ENCODE assay signal across 14 cellular contexts in genomic region chr2:238322001-238322411, GRCh38. TPM values are rescaled to one million over a fixed set of nuclear protein-coding genes. Genes with fewer than 3 reads are reported as not detected.
DNase-seq lines count a peak whose midpoint lies in the region; ATAC-seq, FAIRE-seq and TF ChIP-seq lines count a peak whose summit lies in the region.
"Had no signal": no experiment of that assay in that cellular context is flagged by ENCODE, and none has a peak within 500 bp of the region (broad histone marks: within the 10 kb centered on the region; RNA-seq: fewer than 3 reads in every experiment).

No MANE protein-coding gene starts in this region.

- WGBS in pancreas, 2 donors, result 88% methylated on average over 10 of the region's 10 CpGs

- 0 out of 2 replicates have a peak, but pooled peaks cover 13% of the 10 kb centered on the region for H3K79me2 ChIP-seq in GM23338 (replicated peaks; ENCODE audit: insufficient read depth)

- H3K27me3 ChIP-seq in GM23338 (ENCODE audit: insufficient read depth) (peaks cover 7% of the 10 kb centered on the region), pancreas (no peaks in the 10 kb centered on the region)
- H3K27me3 ChIP-seq: testis had no signal

- peaks cover 3% of the 10 kb centered on the region; the same call in 1 of the 3 replicates for H3K9me3 Mint-ChIP-seq in GM23338
- H3K9me3 Mint-ChIP-seq in activated naive CD8-positive, alpha-beta T cell treated with anti-CD3 and anti-CD28 coated beads, Interleukin-2, amount 50 U/mL, for 24 hours, result no peaks in the 10 kb centered on the region
- H3K9me3 Mint-ChIP-seq in naive thymus-derived CD8-positive, alpha-beta T cell, result no peaks in the 10 kb centered on the region

- H3K9me2 ChIP-seq in GM23338 (ENCODE audit: insufficient read depth), result no peaks in the 10 kb centered on the region

- H3K4me1 Mint-ChIP-seq in GM23338, result peaks cover 9% of the 10 kb centered on the region; the same call in 2 of the 3 replicates
- peaks cover 10% of the 10 kb centered on the region for H3K4me1 Mint-ChIP-seq in activated naive CD8-positive, alpha-beta T cell treated with anti-CD3 and anti-CD28 coated beads, Interleukin-2, amount 50 U/mL, for 24 hours
- H3K4me1 Mint-ChIP-seq in naive thymus-derived CD8-positive, alpha-beta T cell, result peaks cover 10 to 22% (median 16%) of the 10 kb centered on the region in 4 donors

- POLR2A ChIA-PET in naive thymus-derived CD8-positive, alpha-beta T cell (lab: Charles Lee), result no interaction called here

- H3K4me3 Mint-ChIP-seq in GM23338, result peak overlapping the region; percentile 86
- peak overlapping the region; percentile 77 for H3K4me3 Mint-ChIP-seq in activated naive CD8-positive, alpha-beta T cell treated with anti-CD3 and anti-CD28 coated beads, Interleukin-2, amount 50 U/mL, for 24 hours
- peak overlapping the region; percentile 68 to 85 (median 80) for H3K4me3 Mint-ChIP-seq in naive thymus-derived CD8-positive, alpha-beta T cell

- H3K27ac ChIP-seq in GM23338 (ENCODE audit: low read depth), result no peak overlapping the region
- H3K27ac ChIP-seq in pancreas, result no peak overlapping the region
- H3K27ac ChIP-seq: SK-N-MC, testis had no signal

- H3K4me3 ChIP-seq in AG10803 (ENCODE audit: low read length) (peak overlapping the region; percentile 5), GM23338 (no peak overlapping the region), pancreas (no peak overlapping the region)

- no peak overlapping the region for H3K27ac Mint-ChIP-seq in GM23338
- H3K27ac Mint-ChIP-seq in activated naive CD8-positive, alpha-beta T cell treated with anti-CD3 and anti-CD28 coated beads, Interleukin-2, amount 50 U/mL, for 24 hours, result no peak overlapping the region
- H3K27ac Mint-ChIP-seq in naive thymus-derived CD8-positive, alpha-beta T cell, result no peak overlapping the region

- TF ChIP-seq POLR2A in GM12891 (IDR thresholded peaks at IDR 0.05; ENCODE audit: low read depth, low read length), result no peak

- no peak overlapping the region for H2AFZ ChIP-seq in GM23338

- no peaks in the 10 kb centered on the region for H4K20me1 ChIP-seq in GM23338 (replicated peaks; ENCODE audit: insufficient read depth)

- peaks cover 12% of the 10 kb centered on the region for H3K27me3 Mint-ChIP-seq in GM23338 (ENCODE audit: insufficient read depth, low read depth, poor library complexity)
- H3K27me3 Mint-ChIP-seq in activated naive CD8-positive, alpha-beta T cell treated with anti-CD3 and anti-CD28 coated beads, Interleukin-2, amount 50 U/mL, for 24 hours, result no peaks in the 10 kb centered on the region
- H3K27me3 Mint-ChIP-seq in naive thymus-derived CD8-positive, alpha-beta T cell, result no peaks in the 10 kb centered on the region

- no peak overlapping the region for H3K4me2 ChIP-seq in GM23338

- ATAC-seq in GM23338, result no peak
- no peak for ATAC-seq in activated naive CD8-positive, alpha-beta T cell treated with anti-CD3 and anti-CD28 coated beads, Interleukin-2, amount 50 U/mL, for 24 hours
- no peak for ATAC-seq in naive thymus-derived CD8-positive, alpha-beta T cell
- no peak for ATAC-seq in pancreas
- ATAC-seq in GM18511 (IDR thresholded peaks at IDR 0.05; ENCODE audit: unreplicated experiment), result no peak

- peaks cover 9% of the 10 kb centered on the region; the same call in 1 of the 2 replicates for H3K4me1 ChIP-seq in GM23338 (ENCODE audit: insufficient read depth)
- peaks cover 0 to 8% (median 7%) of the 10 kb centered on the region in 3 donors for H3K4me1 ChIP-seq in pancreas

- intact Hi-C loops in pancreas (cut with DNase I), result loop anchor here in 1 of 3 donors (10.0 kb wide), 1 partner anchor 57 kb away; no protein-coding TSS in a partner anchor

- H3F3A ChIP-seq in GM23338 (replicated peaks; ENCODE audit: low read depth), result no peaks in the 10 kb centered on the region

- H3K9me3 ChIP-seq in pancreas, result no peaks in the 10 kb centered on the region
- H3K9me3 ChIP-seq: testis had no signal

- H3K36me3 Mint-ChIP-seq in GM23338 (ENCODE audit: low read depth), result peaks cover 3% of the 10 kb centered on the region; the same call in 2 of the 3 replicates
- H3K36me3 Mint-ChIP-seq in activated naive CD8-positive, alpha-beta T cell treated with anti-CD3 and anti-CD28 coated beads, Interleukin-2, amount 50 U/mL, for 24 hours (ENCODE audit: low read depth), result no peaks in the 10 kb centered on the region
- H3K36me3 Mint-ChIP-seq in naive thymus-derived CD8-positive, alpha-beta T cell, result peaks cover 0 to 18% (median 8%) of the 10 kb centered on the region in 3 donors

- FAIRE-seq in GM12891 (lab: Jason Lieb, UNC) (no peak), pancreas (lab: Jason Lieb, UNC) (no peak)

- H3K36me3 ChIP-seq in GM23338 (ENCODE audit: insufficient read depth), result no peaks in the 10 kb centered on the region
- peaks cover 0 to 4% (median 0%) of the 10 kb centered on the region in 3 donors for H3K36me3 ChIP-seq in pancreas

- TF ChIP-seq CTCF in AG10803 (conservative IDR thresholded peaks at IDR 0.05; ENCODE audit: low read length), result no peak
- no peak for TF ChIP-seq CTCF in GM23338 (conservative IDR thresholded peaks at IDR 0.05; ENCODE audit: low read depth in 2 of 2)
- no peak for TF ChIP-seq CTCF in pancreas (IDR thresholded peaks at IDR 0.05)

- DNase-seq in AG10803 (ENCODE audit: low read depth), result no peak
- DNase-seq in GM23338 (ENCODE audit: low spot score), result no peak
- no peak for DNase-seq in activated naive CD8-positive, alpha-beta T cell treated with anti-CD3 and anti-CD28 coated beads, Interleukin-2, amount 50 U/mL, for 24 hours
- no peak for DNase-seq in naive thymus-derived CD8-positive, alpha-beta T cell
- DNase-seq in NCI-H2107 (lab: John Stamatoyannopoulos, UW), result no peak
- DNase-seq in GM12891 (ENCODE audit: insufficient read length, low spot score), result no peak
- DNase-seq in pancreas, result no peak
- DNase-seq: activated CD8-positive, alpha-beta memory T cell treated with anti-CD3 and anti-CD28 coated beads for 24 hours; DMS153; NCI-H526; stimulated activated CD4-positive, alpha-beta T cell treated with anti-CD3 and anti-CD28 coated beads, Interleukin-4, amount 100 ng/mL, for 24 hours; testis had no signal

TF ChIP-seq in GM12891, 5 proteins besides CTCF, POLR2A, EP300 and RAD21:
- TF ChIP-seq SPI1 (IDR thresholded peaks at IDR 0.05; ENCODE audit: low read depth, low read length), result no peak
- no peak for TF ChIP-seq POU2F2 (IDR thresholded peaks at IDR 0.05; ENCODE audit: low read depth, low read length)
- no peak for TF ChIP-seq TAF1 (IDR thresholded peaks at IDR 0.05; ENCODE audit: low read depth, low read length)
- TF ChIP-seq PAX5 (IDR thresholded peaks at IDR 0.05; ENCODE audit: insufficient read depth, low read length, severe bottlenecking), result no peak
- TF ChIP-seq POLR2AphosphoS5 (IDR thresholded peaks at IDR 0.05; ENCODE audit: low read depth, low read length), result no peak

RNA-seq across cellular contexts. Expression of gene TRAF3IP1, which starts 1.7 kb away (rescaled TPM):
- total RNA-seq in GM23338 (2014; rRNA removed; shearing (Covaris generic)), result 12.2 and 12.5 TPM in 2 replicates
- polyA plus RNA-seq in GM23338 (2016; fragmentation: Nextera tagmentation; extraction: Ambion mirVana) (20.0 and 20.7 TPM in 2 replicates), pancreas (1 to 10 TPM; 4.7 to 7.0 TPM)
- 1 to 10 TPM; 8.3 to 9.8 TPM for total RNA-seq in naive thymus-derived CD8-positive, alpha-beta T cell
- polyA plus RNA-seq in naive thymus-derived CD8-positive, alpha-beta T cell, result 1 to 10 TPM; 4.8 to 6.7 (median 5.0) TPM
- 3.3 TPM for polyA plus RNA-seq in GM12891 (2012; ENCODE audit: low read depth, missing spikeins)
- total RNA-seq in pancreas, result 10 to 100 TPM in 1 of 6 donors, 1 to 10 TPM in 5; 4.9 to 10.3 (median 7.9) TPM

RNA-seq across cellular contexts. Expression of gene PER2, which starts 33.6 kb away (rescaled TPM):
- total RNA-seq in GM23338 (2014; rRNA removed; shearing (Covaris generic)), result 4.6 TPM in 2 replicates
- polyA plus RNA-seq in GM23338 (2016; fragmentation: Nextera tagmentation; extraction: Ambion mirVana) (2.2 and 2.3 TPM in 2 replicates), pancreas (10 to 100 TPM in 1 of 2 donors, 1 to 10 TPM in 1; 6.9 to 12.2 TPM)
- 10 to 100 TPM; 10.3 to 11.1 TPM for total RNA-seq in naive thymus-derived CD8-positive, alpha-beta T cell
- polyA plus RNA-seq in naive thymus-derived CD8-positive, alpha-beta T cell, result 1 to 10 TPM; 4.0 to 6.5 (median 4.7) TPM
- polyA plus RNA-seq in GM12891 (2012; ENCODE audit: low read depth, missing spikeins), result 2.0 TPM
- 10 to 100 TPM in 2 of 6 donors, 1 to 10 TPM in 4; 7.8 to 11.7 (median 9.3) TPM for total RNA-seq in pancreas
